ENCODE assay signal across 19 cellular contexts in the genomic region with DNA sequence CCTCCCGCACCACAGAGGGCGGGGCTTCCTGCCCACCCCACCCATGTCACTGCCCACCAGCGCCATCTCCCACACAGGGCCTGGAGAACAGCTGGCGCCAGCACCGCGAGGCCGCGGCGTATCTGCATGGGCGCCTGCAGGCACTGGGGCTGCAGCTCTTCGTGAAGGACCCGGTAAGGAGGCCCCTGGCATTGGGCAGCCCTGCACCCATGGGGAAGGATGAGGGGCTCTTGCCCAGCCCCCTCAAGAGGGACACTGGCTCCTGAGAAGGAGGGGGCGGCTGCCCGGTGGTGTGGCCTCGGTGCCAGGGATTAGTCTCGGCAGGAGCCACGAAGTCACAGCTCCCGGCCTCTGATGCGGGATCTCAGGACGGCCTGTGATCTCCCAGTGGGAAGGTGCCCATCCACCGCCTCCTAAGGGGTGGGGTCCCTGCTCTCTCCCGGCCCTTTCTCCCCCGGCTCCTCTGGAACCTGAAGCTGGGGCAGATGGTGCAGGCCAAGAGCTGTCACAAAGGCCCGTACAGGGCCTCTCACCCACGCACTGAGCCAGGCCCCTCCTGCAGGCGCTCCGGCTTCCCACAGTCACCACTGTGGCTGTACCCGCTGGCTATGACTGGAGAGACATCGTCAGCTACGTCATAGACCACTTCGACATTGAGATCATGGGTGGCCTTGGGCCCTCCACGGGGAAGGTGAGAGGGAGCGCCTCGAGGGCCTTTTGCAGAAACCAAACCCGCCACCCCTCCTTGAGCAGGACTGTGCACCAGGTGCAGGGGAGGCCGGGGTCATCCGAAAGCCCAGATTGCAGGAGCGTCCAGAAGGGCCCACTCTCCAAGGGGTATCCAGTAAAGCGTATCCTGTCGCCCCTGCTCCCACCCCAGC. TPM values are rescaled to one million over a fixed set of nuclear protein-coding genes. Genes with fewer than 3 reads are reported as not detected.
DNase-seq lines count a peak whose midpoint lies in the region; ATAC-seq, FAIRE-seq and TF ChIP-seq lines count a peak whose summit lies in the region.
"Had no signal": no experiment of that assay in that cellular context is flagged by ENCODE, and none has a peak within 500 bp of the region (broad histone marks: within the 10 kb centered on the region; RNA-seq: fewer than 3 reads in every experiment).

No MANE protein-coding gene starts in this region.

- TF ChIP-seq RAD21 in HepG2 (CRISPR knock-in tag; IDR thresholded peaks at IDR 0.05), result no peak

- CTCF ChIA-PET in HepG2 (lab: Yijun Ruan, JAX; ENCODE audit: low intra/inter-chr PET ratio, low total read pairs), result no interaction called here

- H3K4me1 ChIP-seq in HepG2 (ENCODE audit: insufficient read depth, low read length) (peaks cover 61% of the 10 kb centered on the region), spleen (peaks cover 0 to 20% (median 8%) of the 10 kb centered on the region in 6 donors), colonic mucosa (peaks cover 16% of the 10 kb centered on the region)
- H3K4me1 ChIP-seq: A549 had no signal

- in situ Hi-C loops in HepG2 (cut with HindIII; ENCODE audit: extremely low pct_ligation_motif_present, low pct_unique_long_range_greater_than_20kb), result no loop called here

- WGBS in HepG2 (ENCODE audit: low lambda C conversion rate), result 98% methylated on average over 27 of the region's 40 CpGs
- 80 to 89% (median 88%) methylated on average over 23 to 40 of the region's 40 CpGs for WGBS in spleen, 5 donors

- H2AFZ ChIP-seq in HepG2 (ENCODE audit: low read length), result no peak overlapping the region
- H2AFZ ChIP-seq: PC-9 had no signal

- H3K79me2 ChIP-seq in HepG2 (ENCODE audit: insufficient read depth, low read length), result no peaks in the 10 kb centered on the region

- peak overlapping the region; percentile 88 for H3K27ac ChIP-seq in HepG2 (ENCODE audit: extremely low read length, insufficient read depth, low read length)
- no peak overlapping the region for H3K27ac ChIP-seq in spleen
- no peak overlapping the region for H3K27ac ChIP-seq in colonic mucosa
- H3K27ac ChIP-seq: A549, PC-9 had no signal

- intact Hi-C loops in left ventricle myocardium superior (cut with micrococcal nuclease) (no loop called here), Right ventricle myocardium superior (cut with DNase I) (no loop called here), HepG2 (cut with micrococcal nuclease; ENCODE audit: unreplicated experiment) (no loop called here), spleen (cut with DNase I; ENCODE audit: low total_unique reads) (no loop called here), colonic mucosa (cut with DNase I) (no loop called here)

- no peak for ATAC-seq in left ventricle myocardium superior
- ATAC-seq in Right ventricle myocardium superior (ENCODE audit: poor library complexity), result no peak
- ATAC-seq in HepG2, result no peak
- no peak for ATAC-seq in activated naive CD4-positive, alpha-beta T cell treated with anti-CD3 and anti-CD28 coated beads, Interleukin-2, amount 50 U/mL, for 72 hours
- ATAC-seq: A549, HCT116 had no signal

- no peak overlapping the region for H3K4me2 ChIP-seq in HepG2 (ENCODE audit: low read depth, low read length)
- H3K4me2 ChIP-seq: A549, PC-9 had no signal

- POLR2A ChIA-PET in HepG2 (lab: Yijun Ruan, JAX), result interaction anchor here (1.5 to 7.1 kb wide), 5 partner anchors 9 to 36 kb away, joined by 7 to 71 read pairs (median 25); a partner anchor contains a TSS

- no peaks in the 10 kb centered on the region for H3K9me3 Mint-ChIP-seq in activated naive CD4-positive, alpha-beta T cell treated with anti-CD3 and anti-CD28 coated beads, Interleukin-2, amount 50 U/mL, for 72 hours

- no peaks in the 10 kb centered on the region for H3K9me3 ChIP-seq in HepG2 (ENCODE audit: low read length)
- H3K9me3 ChIP-seq in spleen, result no peaks in the 10 kb centered on the region
- no peaks in the 10 kb centered on the region for H3K9me3 ChIP-seq in colonic mucosa
- H3K9me3 ChIP-seq: A549 had no signal

- no peaks in the 10 kb centered on the region for H3K36me3 Mint-ChIP-seq in activated naive CD4-positive, alpha-beta T cell treated with anti-CD3 and anti-CD28 coated beads, Interleukin-2, amount 50 U/mL, for 72 hours

- BruUV-seq in HepG2 (replicated peaks; lab: Mats Ljungman, UMichigan), result no TSS peak

- no peak for FAIRE-seq in HepG2 (lab: Jason Lieb, UNC)
- FAIRE-seq: A549 had no signal

- no peak for TF ChIP-seq EP300 in HepG2 (IDR thresholded peaks at IDR 0.05; ENCODE audit: low read depth in 2 of 2, low read length in 2 of 2)
- no peak for TF ChIP-seq EP300 in HepG2 (CRISPR knock-in tag; IDR thresholded peaks at IDR 0.05; ENCODE audit: borderline replicate concordance)

- H3K27ac Mint-ChIP-seq in activated naive CD4-positive, alpha-beta T cell treated with anti-CD3 and anti-CD28 coated beads, Interleukin-2, amount 50 U/mL, for 72 hours, result no peak overlapping the region

- H3K9ac ChIP-seq in HepG2 (ENCODE audit: insufficient read depth, low read depth, low read length) (peak overlapping the region; percentile 74), colonic mucosa (ENCODE audit: low read depth in 2 of 2, low read length in 2 of 2) (no peak overlapping the region)

- TF ChIP-seq POLR2A in HepG2 (IDR thresholded peaks at IDR 0.05; ENCODE audit: insufficient read depth in 1 of 2, low read depth in 2 of 2, low read length in 2 of 2) (no peak), spleen (IDR thresholded peaks at IDR 0.05) (no peak)

- H3K4me3 ChIP-seq in HepG2 (replicated peaks in 1 of 3; ENCODE audit: insufficient read depth in 1 of 3, low read depth in 2 of 3, low read length in 3 of 3) (no peak overlapping the region; a peak in 1 of 6 replicates), spleen (no peak overlapping the region), colonic mucosa (no peak overlapping the region)
- H3K4me3 ChIP-seq: A549, PC-9 had no signal

- peak; percentile 22 for DNase-seq in left ventricle myocardium superior
- no peak for DNase-seq in Right ventricle myocardium superior
- DNase-seq in NCI-H69 (lab: John Stamatoyannopoulos, UW), result peak; percentile 4
- DNase-seq in HepG2 (ENCODE audit: low spot score), result no peak
- DNase-seq in spleen, result peak; percentile 74
- DNase-seq in activated CD4-positive, alpha-beta T cell treated with anti-CD3 and anti-CD28 coated beads for 48 hours, result no peak
- DNase-seq in colonic mucosa, result no peak
- no peak for DNase-seq in activated naive CD4-positive, alpha-beta T cell treated with anti-CD3 and anti-CD28 coated beads, Interleukin-2, amount 50 U/mL, for 72 hours (ENCODE audit: low spot score in 2 of 2)
- DNase-seq: COR-L47, DMS153, MV-4-11, NCI-H1417, NCI-H187 treated with DMSO at 0.1 percent for 48 hours, NCI-H82, PC-9 had no signal

- H4K20me1 ChIP-seq in HepG2 (ENCODE audit: insufficient read depth, low read length), result no peaks in the 10 kb centered on the region

- H3K27me3 ChIP-seq in HepG2 (ENCODE audit: control insufficient read depth in 1 of 2, insufficient read depth in 2 of 2, low read length in 2 of 2) (no peaks in the 10 kb centered on the region), spleen (replicated peaks in 1 of 7) (no peaks in the 10 kb centered on the region), colonic mucosa (no peaks in the 10 kb centered on the region)

- no peaks in the 10 kb centered on the region; a peak in 1 of 5 replicates for H3K36me3 ChIP-seq in HepG2 (replicated peaks in 1 of 2; ENCODE audit: control insufficient read depth in 1 of 2, insufficient read depth in 2 of 2, low read length in 2 of 2)
- H3K36me3 ChIP-seq in spleen, result no peaks in the 10 kb centered on the region
- no peaks in the 10 kb centered on the region for H3K36me3 ChIP-seq in colonic mucosa

- no peak for TF ChIP-seq CTCF in HepG2 (CRISPR knock-in tag; IDR thresholded peaks at IDR 0.05)
- TF ChIP-seq CTCF in spleen (IDR thresholded peaks at IDR 0.05 in 8 of 11, conservative IDR thresholded peaks at IDR 0.05 in 3 of 11), result no peak
- no peak for TF ChIP-seq CTCF in colonic mucosa (IDR thresholded peaks at IDR 0.05)

RNA-seq across cellular contexts. Expression of a gene that starts 9.1 kb away (rescaled TPM):
- total RNA-seq in left ventricle myocardium superior (0.12 TPM), Right ventricle myocardium superior (not detected), HepG2 (2016; rRNA removed; fragmentation: Illumina TruSeq; extraction: Trizol) (30.5 and 41.9 TPM in 2 replicates), spleen (1 to 10 TPM in 5 of 7 donors, under 1 TPM in 1, not detected in 1; 0.70 to 4.5 (median 3.8) TPM), colonic mucosa (1 to 10 TPM; 1.9 to 6.1 TPM)
- 13.0 and 14.7 TPM in 2 replicates for total RNA-seq in HepG2 (2016; cell fraction: cytosol; rRNA removed; fragmentation: Illumina TruSeq; extraction: Trizol; ENCODE audit: low read depth)
- total RNA-seq in HepG2 (2016; cell fraction: insoluble cytoplasmic fraction; rRNA removed; fragmentation: Illumina TruSeq; extraction: Trizol), result 26.6 and 43.3 TPM in 2 replicates
- 16.6 and 19.6 TPM in 2 replicates for total RNA-seq in HepG2 (2016; cell fraction: membrane; rRNA removed; fragmentation: Illumina TruSeq; extraction: Trizol)
- 38.2 and 44.0 TPM in 2 replicates for total RNA-seq in HepG2 (2016; cell fraction: nucleus; rRNA removed; fragmentation: Illumina TruSeq; extraction: Trizol)
- polyA plus RNA-seq in HepG2 (2011; rRNA removed) (96.1 and 133 TPM in 2 replicates), spleen (1 to 10 TPM in 2 of 3 donors, under 1 TPM in 1; 0.61 to 1.5 (median 1.2) TPM)
- polyA plus RNA-seq in HepG2 (2011; cell fraction: cytosol; rRNA removed), result 35.6 and 52.0 TPM in 2 replicates
- 938 and 1,041 TPM in 2 replicates for polyA plus RNA-seq in HepG2 (2011; cell fraction: nucleus; rRNA removed)
- polyA plus RNA-seq in HepG2 (2012), result 57.7 and 74.1 TPM in 2 replicates
- 16.7 and 17.4 TPM in 2 replicates for polyA plus RNA-seq in HepG2 (2016; cell fraction: cytosol; fragmentation: Illumina TruSeq; extraction: Trizol; ENCODE audit: low read depth)
- 26.4 and 36.5 TPM in 2 replicates for polyA plus RNA-seq in HepG2 (2016; cell fraction: insoluble cytoplasmic fraction; fragmentation: Illumina TruSeq; extraction: Trizol; ENCODE audit: low read depth)
- polyA plus RNA-seq in HepG2 (2016; cell fraction: membrane; fragmentation: Illumina TruSeq; extraction: Trizol; ENCODE audit: low read depth), result 15.2 and 17.5 TPM in 2 replicates
- 101 and 109 TPM in 2 replicates for polyA plus RNA-seq in HepG2 (2016; cell fraction: nucleus; fragmentation: Illumina TruSeq; extraction: Trizol; ENCODE audit: insufficient read depth, low read depth)
- polyA minus RNA-seq in HepG2 (2011; rRNA and poly(A)+ RNA removed; ENCODE audit: low replicate concordance), result 67.0 TPM in 1 of 2 replicates, not detected in the other
- polyA minus RNA-seq in HepG2 (2011; cell fraction: cytosol; rRNA and poly(A)+ RNA removed), result 22.8 and 31.0 TPM in 2 replicates
- polyA minus RNA-seq in HepG2 (2011; cell fraction: nucleus; rRNA and poly(A)+ RNA removed), result 64.6 and 66.1 TPM in 2 replicates
- total RNA-seq in activated naive CD4-positive, alpha-beta T cell treated with anti-CD3 and anti-CD28 coated beads, Interleukin-2, amount 50 U/mL, for 72 hours, result not detected
- total RNA-seq: NCI-H460, PC-9 had no signal
- polyA plus RNA-seq: A549 had no signal

RNA-seq across cellular contexts. Expression of a gene that starts 18.3 kb away (rescaled TPM):
- total RNA-seq in left ventricle myocardium superior (not detected), Right ventricle myocardium superior (not detected), HepG2 (2016; rRNA removed; fragmentation: Illumina TruSeq; extraction: Trizol) (13.5 and 14.0 TPM in 2 replicates), spleen (under 1 TPM in 2 of 7 donors, not detected in 5; 0.33 to 0.70 TPM), colonic mucosa (10 to 100 TPM in 1 of 2 donors, 1 to 10 TPM in 1; 6.1 to 22.2 TPM)
- total RNA-seq in HepG2 (2016; cell fraction: cytosol; rRNA removed; fragmentation: Illumina TruSeq; extraction: Trizol; ENCODE audit: low read depth), result 3.1 and 3.7 TPM in 2 replicates
- total RNA-seq in HepG2 (2016; cell fraction: insoluble cytoplasmic fraction; rRNA removed; fragmentation: Illumina TruSeq; extraction: Trizol), result 11.5 and 15.3 TPM in 2 replicates
- 10.1 and 12.0 TPM in 2 replicates for total RNA-seq in HepG2 (2016; cell fraction: membrane; rRNA removed; fragmentation: Illumina TruSeq; extraction: Trizol)
- total RNA-seq in HepG2 (2016; cell fraction: nucleus; rRNA removed; fragmentation: Illumina TruSeq; extraction: Trizol), result 8.9 and 10.1 TPM in 2 replicates
- polyA plus RNA-seq in HepG2 (2011; rRNA removed) (3.0 and 3.6 TPM in 2 replicates), spleen (under 1 TPM in 2 of 3 donors, not detected in 1; 0.04 to 0.13 TPM)
- 2.4 and 4.2 TPM in 2 replicates for polyA plus RNA-seq in HepG2 (2011; cell fraction: cytosol; rRNA removed)
- 8.9 and 9.1 TPM in 2 replicates for polyA plus RNA-seq in HepG2 (2011; cell fraction: nucleus; rRNA removed)
- 2.1 and 4.1 TPM in 2 replicates for polyA plus RNA-seq in HepG2 (2012)
- 3.4 TPM in 2 replicates for polyA plus RNA-seq in HepG2 (2016; cell fraction: cytosol; fragmentation: Illumina TruSeq; extraction: Trizol; ENCODE audit: low read depth)
- polyA plus RNA-seq in HepG2 (2016; cell fraction: insoluble cytoplasmic fraction; fragmentation: Illumina TruSeq; extraction: Trizol; ENCODE audit: low read depth), result 11.8 and 13.7 TPM in 2 replicates
- 8.3 and 8.8 TPM in 2 replicates for polyA plus RNA-seq in HepG2 (2016; cell fraction: membrane; fragmentation: Illumina TruSeq; extraction: Trizol; ENCODE audit: low read depth)
- polyA plus RNA-seq in HepG2 (2016; cell fraction: nucleus; fragmentation: Illumina TruSeq; extraction: Trizol; ENCODE audit: insufficient read depth, low read depth), result 15.9 and 16.1 TPM in 2 replicates
- 5.4 TPM in 1 of 2 replicates, not detected in the other for polyA minus RNA-seq in HepG2 (2011; rRNA and poly(A)+ RNA removed; ENCODE audit: low replicate concordance)
- polyA minus RNA-seq in HepG2 (2011; cell fraction: cytosol; rRNA and poly(A)+ RNA removed), result 1.8 and 2.0 TPM in 2 replicates
- 1.3 and 2.5 TPM in 2 replicates for polyA minus RNA-seq in HepG2 (2011; cell fraction: nucleus; rRNA and poly(A)+ RNA removed)
- total RNA-seq in activated naive CD4-positive, alpha-beta T cell treated with anti-CD3 and anti-CD28 coated beads, Interleukin-2, amount 50 U/mL, for 72 hours, result not detected
- total RNA-seq: NCI-H460, SK-MEL-5 had no signal
- polyA plus RNA-seq: A549 had no signal

RNA-seq across cellular contexts. Expression of a gene that starts 28.4 kb away (rescaled TPM):
- total RNA-seq in left ventricle myocardium superior (not detected), Right ventricle myocardium superior (not detected), HepG2 (2016; rRNA removed; fragmentation: Illumina TruSeq; extraction: Trizol) (not detected in 2 replicates), spleen (1 to 10 TPM in 4 of 7 donors, under 1 TPM in 3; 0.29 to 3.6 (median 1.1) TPM), colonic mucosa (under 1 TPM in 1 of 2 donors, not detected in 1; 0.05 TPM)
- total RNA-seq in HepG2 (2016; cell fraction: cytosol; rRNA removed; fragmentation: Illumina TruSeq; extraction: Trizol; ENCODE audit: low read depth), result not detected in 2 replicates
- 0.02 TPM in 1 of 2 replicates, not detected in the other for total RNA-seq in HepG2 (2016; cell fraction: insoluble cytoplasmic fraction; rRNA removed; fragmentation: Illumina TruSeq; extraction: Trizol)
- not detected in 2 replicates for total RNA-seq in HepG2 (2016; cell fraction: membrane; rRNA removed; fragmentation: Illumina TruSeq; extraction: Trizol)
- total RNA-seq in HepG2 (2016; cell fraction: nucleus; rRNA removed; fragmentation: Illumina TruSeq; extraction: Trizol), result not detected in 2 replicates
- polyA plus RNA-seq in HepG2 (2011; rRNA removed) (not detected in 2 replicates), spleen (under 1 TPM; 0.04 to 0.74 (median 0.17) TPM)
- not detected in 2 replicates for polyA plus RNA-seq in HepG2 (2011; cell fraction: cytosol; rRNA removed)
- 0.03 TPM in 1 of 2 replicates, not detected in the other for polyA plus RNA-seq in HepG2 (2011; cell fraction: nucleus; rRNA removed)
- 0.13 and 0.15 TPM in 2 replicates for polyA plus RNA-seq in HepG2 (2012)
- polyA plus RNA-seq in HepG2 (2016; cell fraction: cytosol; fragmentation: Illumina TruSeq; extraction: Trizol; ENCODE audit: low read depth), result not detected in 2 replicates
- not detected in 2 replicates for polyA plus RNA-seq in HepG2 (2016; cell fraction: insoluble cytoplasmic fraction; fragmentation: Illumina TruSeq; extraction: Trizol; ENCODE audit: low read depth)
- polyA plus RNA-seq in HepG2 (2016; cell fraction: membrane; fragmentation: Illumina TruSeq; extraction: Trizol; ENCODE audit: low read depth), result not detected in 2 replicates
- polyA plus RNA-seq in HepG2 (2016; cell fraction: nucleus; fragmentation: Illumina TruSeq; extraction: Trizol; ENCODE audit: insufficient read depth, low read depth), result not detected in 2 replicates
- not detected in 2 replicates for polyA minus RNA-seq in HepG2 (2011; rRNA and poly(A)+ RNA removed; ENCODE audit: low replicate concordance)
- not detected in 2 replicates for polyA minus RNA-seq in HepG2 (2011; cell fraction: cytosol; rRNA and poly(A)+ RNA removed)
- not detected in 2 replicates for polyA minus RNA-seq in HepG2 (2011; cell fraction: nucleus; rRNA and poly(A)+ RNA removed)
- total RNA-seq in activated naive CD4-positive, alpha-beta T cell treated with anti-CD3 and anti-CD28 coated beads, Interleukin-2, amount 50 U/mL, for 72 hours, result not detected
- total RNA-seq: NCI-H460, PC-9, SK-MEL-5 had no signal
- polyA plus RNA-seq: A549 had no signal

RNA-seq across cellular contexts. Expression of a gene that starts 57.7 kb away (rescaled TPM):
- 1.6 TPM for total RNA-seq in left ventricle myocardium superior
- total RNA-seq in Right ventricle myocardium superior, result 0.65 TPM
- total RNA-seq in HepG2 (2016; rRNA removed; fragmentation: Illumina TruSeq; extraction: Trizol), result 0.24 TPM in 1 of 2 replicates, not detected in the other
- total RNA-seq in HepG2 (2016; cell fraction: cytosol; rRNA removed; fragmentation: Illumina TruSeq; extraction: Trizol; ENCODE audit: low read depth), result not detected in 2 replicates
- total RNA-seq in HepG2 (2016; cell fraction: insoluble cytoplasmic fraction; rRNA removed; fragmentation: Illumina TruSeq; extraction: Trizol), result 0.13 and 0.32 TPM in 2 replicates
- not detected in 2 replicates for total RNA-seq in HepG2 (2016; cell fraction: membrane; rRNA removed; fragmentation: Illumina TruSeq; extraction: Trizol)
- total RNA-seq in HepG2 (2016; cell fraction: nucleus; rRNA removed; fragmentation: Illumina TruSeq; extraction: Trizol), result not detected in 2 replicates
- 0.01 and 0.03 TPM in 2 replicates for polyA plus RNA-seq in HepG2 (2011; rRNA removed)
- 0.01 TPM in 1 of 2 replicates, not detected in the other for polyA plus RNA-seq in HepG2 (2011; cell fraction: cytosol; rRNA removed)
- polyA plus RNA-seq in HepG2 (2011; cell fraction: nucleus; rRNA removed), result 0.19 and 0.21 TPM in 2 replicates
- polyA plus RNA-seq in HepG2 (2012), result 0.19 TPM in 1 of 2 replicates, not detected in the other
- not detected in 2 replicates for polyA plus RNA-seq in HepG2 (2016; cell fraction: cytosol; fragmentation: Illumina TruSeq; extraction: Trizol; ENCODE audit: low read depth)
- not detected in 2 replicates for polyA plus RNA-seq in HepG2 (2016; cell fraction: insoluble cytoplasmic fraction; fragmentation: Illumina TruSeq; extraction: Trizol; ENCODE audit: low read depth)
- not detected in 2 replicates for polyA plus RNA-seq in HepG2 (2016; cell fraction: membrane; fragmentation: Illumina TruSeq; extraction: Trizol; ENCODE audit: low read depth)
- polyA plus RNA-seq in HepG2 (2016; cell fraction: nucleus; fragmentation: Illumina TruSeq; extraction: Trizol; ENCODE audit: insufficient read depth, low read depth), result not detected in 2 replicates
- polyA minus RNA-seq in HepG2 (2011; rRNA and poly(A)+ RNA removed; ENCODE audit: low replicate concordance), result 0.04 and 0.14 TPM in 2 replicates
- polyA minus RNA-seq in HepG2 (2011; cell fraction: cytosol; rRNA and poly(A)+ RNA removed), result not detected in 2 replicates
- polyA minus RNA-seq in HepG2 (2011; cell fraction: nucleus; rRNA and poly(A)+ RNA removed), result 0.37 TPM in 1 of 2 replicates, not detected in the other
- total RNA-seq in spleen, result 1 to 10 TPM in 2 of 7 donors, under 1 TPM in 4, not detected in 1; 0.17 to 2.0 (median 0.86) TPM
- under 1 TPM; 0.02 to 0.11 (median 0.10) TPM for polyA plus RNA-seq in spleen
- total RNA-seq in colonic mucosa, result 1 to 10 TPM; 1.9 to 4.3 TPM
- 1 to 10 TPM; 2.1 to 6.6 TPM for total RNA-seq in activated naive CD4-positive, alpha-beta T cell treated with anti-CD3 and anti-CD28 coated beads, Interleukin-2, amount 50 U/mL, for 72 hours
- total RNA-seq: PC-9 had no signal

Comparison
In these comparisons a context has a peak if more than half of its experiments do, and no peak if none do; other contexts are left out.
1. DNase-seq: peak in left ventricle myocardium superior (single experiment), NCI-H69 (single experiment) and spleen (single experiment); none in Right ventricle myocardium superior (single experiment), HepG2 (single experiment), activated CD4-positive, alpha-beta T cell treated with anti-CD3 and anti-CD28 coated beads for 48 hours (single experiment), colonic mucosa (single experiment) and activated naive CD4-positive, alpha-beta T cell treated with anti-CD3 and anti-CD28 coated beads, Interleukin-2, amount 50 U/mL, for 72 hours (0 of 2).